35 cellular contexts compared by ENCODE assay signal in the genomic region with DNA sequence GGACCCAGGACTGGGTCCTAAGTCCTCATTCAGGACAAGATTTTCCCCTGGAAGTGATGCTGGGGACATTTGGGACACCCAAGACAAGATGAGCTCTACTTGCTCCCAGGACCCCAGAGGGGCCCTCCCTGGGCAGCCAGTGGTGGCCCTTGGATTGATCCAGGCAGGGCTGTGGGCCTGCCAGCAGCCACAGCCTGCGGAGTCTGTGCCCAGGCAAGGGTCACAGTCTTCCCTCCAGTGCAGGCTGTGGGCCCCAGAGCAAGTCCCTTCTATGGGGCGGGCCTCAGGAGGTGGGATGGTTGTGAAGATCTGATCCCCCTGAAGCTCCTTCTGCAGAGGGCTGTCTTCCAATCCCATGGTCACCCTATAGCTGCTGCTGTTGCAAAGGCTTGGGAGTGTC. TPM values are rescaled to one million over a fixed set of nuclear protein-coding genes. Genes with fewer than 3 reads are reported as not detected.
"Had no signal": no experiment of that assay in that cellular context is flagged by ENCODE, and none has a peak within 500 bp of the region (broad histone marks: within the 10 kb centered on the region; RNA-seq: fewer than 3 reads in every experiment).

No MANE protein-coding gene starts in this region.

- H3K36me3 Mint-ChIP-seq: mesothelial cell of epicardium; naive B cell; natural killer cell treated with Interleukin-12 subunit alpha and Interleukin-12 subunit beta and Interleukin-15 and Interleukin-18, amount 100 ng/mL, for 72 hours; neural progenitor cell; stimulated activated effector memory CD8-positive, alpha-beta T cell treated with anti-CD3 and anti-CD28 coated beads, Interleukin-12 subunit alpha, Interleukin-12 subunit beta, amount 100 ng/mL, for 72 hours had no signal

- DNase-seq: cortex of kidney; effector CD4-positive, alpha-beta T cell; foreskin fibroblast; gastrocnemius medialis; heart left ventricle; left cardiac atrium; left lung; mesenchymal stem cell; naive B cell; stimulated activated CD4-positive, alpha-beta T cell treated with anti-CD3 and anti-CD28 coated beads, Interleukin-2, amount 100 ng/mL, for 24 hours; stimulated activated CD4-positive, alpha-beta T cell treated with anti-CD3 and anti-CD28 coated beads, Interleukin-4, amount 100 ng/mL, for 24 hours; stimulated activated naive CD4-positive, alpha-beta T cell treated with Interleukin-2 at 50 U/mL for 16 hours; upper lobe of right lung; uterus had no signal

- H3K4me1 Mint-ChIP-seq: naive B cell; stimulated activated effector memory CD8-positive, alpha-beta T cell treated with anti-CD3 and anti-CD28 coated beads, Interleukin-12 subunit alpha, Interleukin-12 subunit beta, amount 100 ng/mL, for 72 hours had no signal

- H3K27ac ChIP-seq: epithelial cell of prostate, gastrocnemius medialis, heart left ventricle, hepatocyte, left lung, neural progenitor cell, parathyroid adenoma, prostate gland, right atrium auricular region, thoracic aorta, tibial nerve, upper lobe of right lung, uterus had no signal

- H3K9me3 Mint-ChIP-seq: mesothelial cell of epicardium; naive B cell; natural killer cell treated with Interleukin-12 subunit alpha and Interleukin-12 subunit beta and Interleukin-15 and Interleukin-18, amount 100 ng/mL, for 72 hours; neural progenitor cell; stimulated activated effector memory CD8-positive, alpha-beta T cell treated with anti-CD3 and anti-CD28 coated beads, Interleukin-12 subunit alpha, Interleukin-12 subunit beta, amount 100 ng/mL, for 72 hours had no signal

- H3K9me3 ChIP-seq: gastrocnemius medialis, heart left ventricle, left lung, mucosa of descending colon, prostate gland, right atrium auricular region, thoracic aorta, tibial nerve, upper lobe of right lung, uterus had no signal

- H3K79me2 ChIP-seq: hepatocyte, parathyroid adenoma had no signal

- H2AFZ ChIP-seq: hepatocyte, neural progenitor cell, parathyroid adenoma had no signal

- H3K4me1 ChIP-seq: gastrocnemius medialis, left lung, neural progenitor cell, parathyroid adenoma, prostate gland, upper lobe of right lung, uterus had no signal

- H3K27ac Mint-ChIP-seq: mesothelial cell of epicardium; natural killer cell treated with Interleukin-12 subunit alpha and Interleukin-12 subunit beta and Interleukin-15 and Interleukin-18, amount 100 ng/mL, for 72 hours; neural progenitor cell; stimulated activated effector memory CD8-positive, alpha-beta T cell treated with anti-CD3 and anti-CD28 coated beads, Interleukin-12 subunit alpha, Interleukin-12 subunit beta, amount 100 ng/mL, for 72 hours had no signal

- H3K36me3 ChIP-seq: gastrocnemius medialis, heart left ventricle, left lung, neural progenitor cell, prostate gland, right atrium auricular region, thoracic aorta, tibial nerve, upper lobe of right lung, uterus had no signal

- H3K4me2 ChIP-seq: hepatocyte, neural progenitor cell, smooth muscle cell had no signal

- H3K4me3 Mint-ChIP-seq: mesothelial cell of epicardium; naive B cell; natural killer cell treated with Interleukin-12 subunit alpha and Interleukin-12 subunit beta and Interleukin-15 and Interleukin-18, amount 100 ng/mL, for 72 hours; neural progenitor cell; stimulated activated effector memory CD8-positive, alpha-beta T cell treated with anti-CD3 and anti-CD28 coated beads, Interleukin-12 subunit alpha, Interleukin-12 subunit beta, amount 100 ng/mL, for 72 hours had no signal

- H3K27me3 Mint-ChIP-seq: natural killer cell treated with Interleukin-12 subunit alpha and Interleukin-12 subunit beta and Interleukin-15 and Interleukin-18, amount 100 ng/mL, for 72 hours had no signal

- H3K27me3 ChIP-seq: gastrocnemius medialis, heart left ventricle, hepatocyte, left lung, neural progenitor cell, right atrium auricular region, tibial nerve, upper lobe of right lung, uterus had no signal

- H3K4me3 ChIP-seq: gastrocnemius medialis, heart left ventricle, hepatocyte, left lung, mucosa of descending colon, neural progenitor cell, prostate gland, right atrium auricular region, smooth muscle cell, thoracic aorta, tibial nerve, upper lobe of right lung, uterus had no signal

- ATAC-seq: esophagus mucosa; gastrocnemius medialis; heart left ventricle; left cardiac atrium; left lung; mucosa of descending colon; natural killer cell treated with Interleukin-12 subunit alpha and Interleukin-12 subunit beta and Interleukin-15 and Interleukin-18, amount 100 ng/mL, for 72 hours; sciatic nerve; stimulated activated effector memory CD8-positive, alpha-beta T cell treated with anti-CD3 and anti-CD28 coated beads, Interleukin-12 subunit alpha, Interleukin-12 subunit beta, amount 100 ng/mL, for 72 hours; upper lobe of right lung had no signal

- H3K9ac ChIP-seq: neural progenitor cell, parathyroid adenoma had no signal

RNA-seq across cellular contexts. Expression of a gene that starts 12.6 kb away (rescaled TPM):
- total RNA-seq: dermis microvascular lymphatic vessel endothelial cell; esophagus mucosa; glomerular endothelial cell; heart left ventricle; kidney epithelial cell; left cardiac atrium; left lung; lower leg skin; lung microvascular endothelial cell; mesothelial cell of epicardium; natural killer cell treated with Interleukin-12 subunit alpha and Interleukin-12 subunit beta and Interleukin-15 and Interleukin-18, amount 100 ng/mL, for 72 hours; osteoblast; right atrium auricular region; sciatic nerve; smooth muscle cell; thoracic aorta; tibial nerve; upper lobe of right lung; uterus had no signal

RNA-seq across cellular contexts. Expression of a gene that starts 55.4 kb away (rescaled TPM):
- total RNA-seq: dermis microvascular lymphatic vessel endothelial cell, gastrocnemius medialis, glomerular endothelial cell, heart left ventricle, kidney epithelial cell, left cardiac atrium, left lung, right atrium auricular region, smooth muscle cell, thoracic aorta, tibial nerve had no signal
